In genomic region chr2:47906261-47907096, GRCh38 we compare ENCODE assay signal across 1 cellular context.
TF ChIP-seq lines count a peak whose summit lies in the region.

FBXO11 (minus strand) TSS chr2:47906498; CDS start chr2:47905720, 778 bp downstream.

TF ChIP-seq in K562, 482 proteins besides CTCF, POLR2A, EP300 and RAD21 (continued from another document and continues in another):
- TF ChIP-seq BCLAF1 (IDR thresholded peaks at IDR 0.05; ENCODE audit: borderline replicate concordance in 1 of 2, control insufficient read depth in 1 of 2, low read depth in 2 of 2, low read length in 1 of 2), result no peak
- TF ChIP-seq, protein P1, sequence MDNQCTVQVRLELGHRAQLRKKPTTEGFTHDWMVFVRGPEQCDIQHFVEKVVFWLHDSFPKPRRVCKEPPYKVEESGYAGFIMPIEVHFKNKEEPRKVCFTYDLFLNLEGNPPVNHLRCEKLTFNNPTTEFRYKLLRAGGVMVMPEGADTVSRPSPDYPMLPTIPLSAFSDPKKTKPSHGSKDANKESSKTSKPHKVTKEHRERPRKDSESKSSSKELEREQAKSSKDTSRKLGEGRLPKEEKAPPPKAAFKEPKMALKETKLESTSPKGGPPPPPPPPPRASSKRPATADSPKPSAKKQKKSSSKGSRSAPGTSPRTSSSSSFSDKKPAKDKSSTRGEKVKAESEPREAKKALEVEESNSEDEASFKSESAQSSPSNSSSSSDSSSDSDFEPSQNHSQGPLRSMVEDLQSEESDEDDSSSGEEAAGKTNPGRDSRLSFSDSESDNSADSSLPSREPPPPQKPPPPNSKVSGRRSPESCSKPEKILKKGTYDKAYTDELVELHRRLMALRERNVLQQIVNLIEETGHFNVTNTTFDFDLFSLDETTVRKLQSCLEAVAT (IDR thresholded peaks at IDR 0.05), result peak in 1 of 2 experiments; percentile 24; a peak in 1 of 4 replicates
- no peak for TF ChIP-seq BRCA1 (IDR thresholded peaks at IDR 0.05)
- TF ChIP-seq BRCA1 (CRISPR knock-in tag; IDR thresholded peaks at IDR 0.05), result no peak
- TF ChIP-seq, protein P2, sequence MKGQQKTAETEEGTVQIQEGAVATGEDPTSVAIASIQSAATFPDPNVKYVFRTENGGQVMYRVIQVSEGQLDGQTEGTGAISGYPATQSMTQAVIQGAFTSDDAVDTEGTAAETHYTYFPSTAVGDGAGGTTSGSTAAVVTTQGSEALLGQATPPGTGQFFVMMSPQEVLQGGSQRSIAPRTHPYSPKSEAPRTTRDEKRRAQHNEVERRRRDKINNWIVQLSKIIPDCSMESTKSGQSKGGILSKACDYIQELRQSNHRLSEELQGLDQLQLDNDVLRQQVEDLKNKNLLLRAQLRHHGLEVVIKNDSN (CRISPR knock-in tag; IDR thresholded peaks at IDR 0.05), result no peak
- no peak; the same call in 1 of the 2 replicates for TF ChIP-seq NFIC (IDR thresholded peaks at IDR 0.05)
- no peak for TF ChIP-seq ELF4 (CRISPR knock-in tag; IDR thresholded peaks at IDR 0.05)
- TF ChIP-seq JUNB (CRISPR knock-in tag; conservative IDR thresholded peaks at IDR 0.05), result no peak
- no peak for TF ChIP-seq ESRRB (CRISPR knock-in tag; IDR thresholded peaks at IDR 0.05; ENCODE audit: borderline replicate concordance)
- no peak for TF ChIP-seq STAT5B (CRISPR knock-in tag; IDR thresholded peaks at IDR 0.05)
- TF ChIP-seq ZNF253 (CRISPR knock-in tag; conservative IDR thresholded peaks at IDR 0.05), result no peak
- TF ChIP-seq ARNT (IDR thresholded peaks at IDR 0.05), result peak; percentile 27 to 81; a peak in 2 of 4 replicates
- TF ChIP-seq, protein P3, sequence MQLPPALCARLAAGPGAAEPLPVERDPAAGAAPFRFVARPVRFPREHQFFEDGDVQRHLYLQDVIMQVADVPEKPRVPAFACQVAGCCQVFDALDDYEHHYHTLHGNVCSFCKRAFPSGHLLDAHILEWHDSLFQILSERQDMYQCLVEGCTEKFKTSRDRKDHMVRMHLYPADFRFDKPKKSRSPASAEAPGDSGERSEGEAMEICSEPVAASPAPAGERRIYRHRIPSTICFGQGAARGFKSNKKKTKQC (CRISPR knock-in tag; IDR thresholded peaks at IDR 0.05), result no peak
- no peak for TF ChIP-seq ZNF699 (CRISPR knock-in tag; IDR thresholded peaks at IDR 0.05; ENCODE audit: insufficient replicate concordance)
- TF ChIP-seq ZNF644 (tag; IDR thresholded peaks at IDR 0.05; ENCODE audit: low read depth), result no peak; the same call in 1 of the 2 replicates
- no peak for TF ChIP-seq MAFK (IDR thresholded peaks at IDR 0.05; ENCODE audit: low read length)
- no peak for TF ChIP-seq ZKSCAN8 (CRISPR knock-in tag; IDR thresholded peaks at IDR 0.05)
- TF ChIP-seq E4F1 (CRISPR knock-in tag; IDR thresholded peaks at IDR 0.05; ENCODE audit: borderline replicate concordance), result no peak
- no peak for TF ChIP-seq NUFIP1 (IDR thresholded peaks at IDR 0.05; ENCODE audit: partially characterized antibody)
- TF ChIP-seq ARID1B (IDR thresholded peaks at IDR 0.05), result peak; percentile 68
- TF ChIP-seq, protein P4, sequence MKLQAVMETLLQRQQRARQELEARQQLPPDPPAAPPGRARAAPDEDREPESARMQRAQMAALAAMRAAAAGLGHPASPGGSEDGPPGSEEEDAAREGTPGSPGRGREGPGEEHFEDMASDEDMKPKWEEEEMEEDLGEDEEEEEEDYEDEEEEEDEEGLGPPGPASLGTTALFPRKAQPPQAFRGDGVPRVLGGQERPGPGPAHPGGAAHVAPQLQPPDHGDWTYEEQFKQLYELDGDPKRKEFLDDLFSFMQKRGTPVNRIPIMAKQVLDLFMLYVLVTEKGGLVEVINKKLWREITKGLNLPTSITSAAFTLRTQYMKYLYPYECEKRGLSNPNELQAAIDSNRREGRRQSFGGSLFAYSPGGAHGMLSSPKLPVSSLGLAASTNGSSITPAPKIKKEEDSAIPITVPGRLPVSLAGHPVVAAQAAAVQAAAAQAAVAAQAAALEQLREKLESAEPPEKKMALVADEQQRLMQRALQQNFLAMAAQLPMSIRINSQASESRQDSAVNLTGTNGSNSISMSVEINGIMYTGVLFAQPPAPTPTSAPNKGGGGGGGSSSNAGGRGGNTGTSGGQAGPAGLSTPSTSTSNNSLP (IDR thresholded peaks at IDR 0.05; ENCODE audit: borderline replicate concordance, low read depth, low read length), result peak; percentile 61; the same call in 1 of the 2 replicates
- TF ChIP-seq FOXA1 (IDR thresholded peaks at IDR 0.05; ENCODE audit: borderline replicate concordance), result no peak
- TF ChIP-seq, protein P5, sequence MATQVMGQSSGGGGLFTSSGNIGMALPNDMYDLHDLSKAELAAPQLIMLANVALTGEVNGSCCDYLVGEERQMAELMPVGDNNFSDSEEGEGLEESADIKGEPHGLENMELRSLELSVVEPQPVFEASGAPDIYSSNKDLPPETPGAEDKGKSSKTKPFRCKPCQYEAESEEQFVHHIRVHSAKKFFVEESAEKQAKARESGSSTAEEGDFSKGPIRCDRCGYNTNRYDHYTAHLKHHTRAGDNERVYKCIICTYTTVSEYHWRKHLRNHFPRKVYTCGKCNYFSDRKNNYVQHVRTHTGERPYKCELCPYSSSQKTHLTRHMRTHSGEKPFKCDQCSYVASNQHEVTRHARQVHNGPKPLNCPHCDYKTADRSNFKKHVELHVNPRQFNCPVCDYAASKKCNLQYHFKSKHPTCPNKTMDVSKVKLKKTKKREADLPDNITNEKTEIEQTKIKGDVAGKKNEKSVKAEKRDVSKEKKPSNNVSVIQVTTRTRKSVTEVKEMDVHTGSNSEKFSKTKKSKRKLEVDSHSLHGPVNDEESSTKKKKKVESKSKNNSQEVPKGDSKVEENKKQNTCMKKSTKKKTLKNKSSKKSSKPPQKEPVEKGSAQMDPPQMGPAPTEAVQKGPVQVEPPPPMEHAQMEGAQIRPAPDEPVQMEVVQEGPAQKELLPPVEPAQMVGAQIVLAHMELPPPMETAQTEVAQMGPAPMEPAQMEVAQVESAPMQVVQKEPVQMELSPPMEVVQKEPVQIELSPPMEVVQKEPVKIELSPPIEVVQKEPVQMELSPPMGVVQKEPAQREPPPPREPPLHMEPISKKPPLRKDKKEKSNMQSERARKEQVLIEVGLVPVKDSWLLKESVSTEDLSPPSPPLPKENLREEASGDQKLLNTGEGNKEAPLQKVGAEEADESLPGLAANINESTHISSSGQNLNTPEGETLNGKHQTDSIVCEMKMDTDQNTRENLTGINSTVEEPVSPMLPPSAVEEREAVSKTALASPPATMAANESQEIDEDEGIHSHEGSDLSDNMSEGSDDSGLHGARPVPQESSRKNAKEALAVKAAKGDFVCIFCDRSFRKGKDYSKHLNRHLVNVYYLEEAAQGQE (CRISPR knock-in tag; IDR thresholded peaks at IDR 0.05; ENCODE audit: low read depth), result 0 out of 2 replicates have a peak, but pooled peaks have one; percentile 42
- TF ChIP-seq, protein P6, sequence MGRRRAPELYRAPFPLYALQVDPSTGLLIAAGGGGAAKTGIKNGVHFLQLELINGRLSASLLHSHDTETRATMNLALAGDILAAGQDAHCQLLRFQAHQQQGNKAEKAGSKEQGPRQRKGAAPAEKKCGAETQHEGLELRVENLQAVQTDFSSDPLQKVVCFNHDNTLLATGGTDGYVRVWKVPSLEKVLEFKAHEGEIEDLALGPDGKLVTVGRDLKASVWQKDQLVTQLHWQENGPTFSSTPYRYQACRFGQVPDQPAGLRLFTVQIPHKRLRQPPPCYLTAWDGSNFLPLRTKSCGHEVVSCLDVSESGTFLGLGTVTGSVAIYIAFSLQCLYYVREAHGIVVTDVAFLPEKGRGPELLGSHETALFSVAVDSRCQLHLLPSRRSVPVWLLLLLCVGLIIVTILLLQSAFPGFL (CRISPR knock-in tag; IDR thresholded peaks at IDR 0.05), result no peak
- TF ChIP-seq, protein P7, sequence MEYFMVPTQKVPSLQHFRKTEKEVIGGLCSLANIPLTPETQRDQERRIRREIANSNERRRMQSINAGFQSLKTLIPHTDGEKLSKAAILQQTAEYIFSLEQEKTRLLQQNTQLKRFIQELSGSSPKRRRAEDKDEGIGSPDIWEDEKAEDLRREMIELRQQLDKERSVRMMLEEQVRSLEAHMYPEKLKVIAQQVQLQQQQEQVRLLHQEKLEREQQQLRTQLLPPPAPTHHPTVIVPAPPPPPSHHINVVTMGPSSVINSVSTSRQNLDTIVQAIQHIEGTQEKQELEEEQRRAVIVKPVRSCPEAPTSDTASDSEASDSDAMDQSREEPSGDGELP (CRISPR knock-in tag; IDR thresholded peaks at IDR 0.05; ENCODE audit: borderline replicate concordance), result peak; percentile 58; the same call in 1 of the 2 replicates
- no peak for TF ChIP-seq ZNF780A (CRISPR knock-in tag; IDR thresholded peaks at IDR 0.05)
- no peak for TF ChIP-seq BDP1 (IDR thresholded peaks at IDR 0.05; ENCODE audit: insufficient read depth, insufficient read length)
- TF ChIP-seq GABPB1 (CRISPR knock-in tag; IDR thresholded peaks at IDR 0.05), result no peak; the same call in none of the 2 replicates
- no peak for TF ChIP-seq COPS2 (conservative IDR thresholded peaks at IDR 0.05)
- TF ChIP-seq DNMT1 (IDR thresholded peaks at IDR 0.05), result no peak
- TF ChIP-seq ZNF324 (CRISPR knock-in tag; IDR thresholded peaks at IDR 0.05), result no peak
- no peak for TF ChIP-seq SRSF9 (IDR thresholded peaks at IDR 0.05; ENCODE audit: borderline replicate concordance, low read depth, low read length)
- TF ChIP-seq ZNF165 (CRISPR knock-in tag; IDR thresholded peaks at IDR 0.05; ENCODE audit: borderline replicate concordance), result no peak
- 0 out of 2 replicates have a peak, but pooled peaks have one; percentile 24 for TF ChIP-seq CTBP1 (IDR thresholded peaks at IDR 0.05; ENCODE audit: borderline replicate concordance)
- TF ChIP-seq TEAD1 (CRISPR knock-in tag; IDR thresholded peaks at IDR 0.05), result no peak; a peak in 1 of 4 replicates
- no peak for TF ChIP-seq EWSR1 (IDR thresholded peaks at IDR 0.05; ENCODE audit: borderline replicate concordance, low read depth, partially characterized antibody)
- no peak for TF ChIP-seq HIVEP1 (CRISPR knock-in tag; IDR thresholded peaks at IDR 0.05)
- 0 out of 2 replicates have a peak, but pooled peaks have one; percentile 16 for TF ChIP-seq FOXJ2 (tag; IDR thresholded peaks at IDR 0.05)
- peak; percentile 65 to 75 for TF ChIP-seq AFF1 (IDR thresholded peaks at IDR 0.05; ENCODE audit: low read depth in 1 of 2, partially characterized antibody in 2 of 2)
- TF ChIP-seq SRF (CRISPR knock-in tag; IDR thresholded peaks at IDR 0.05), result peak in 1 of 2 experiments; percentile 11; a peak in 1 of 4 replicates
